In the genomic region with DNA sequence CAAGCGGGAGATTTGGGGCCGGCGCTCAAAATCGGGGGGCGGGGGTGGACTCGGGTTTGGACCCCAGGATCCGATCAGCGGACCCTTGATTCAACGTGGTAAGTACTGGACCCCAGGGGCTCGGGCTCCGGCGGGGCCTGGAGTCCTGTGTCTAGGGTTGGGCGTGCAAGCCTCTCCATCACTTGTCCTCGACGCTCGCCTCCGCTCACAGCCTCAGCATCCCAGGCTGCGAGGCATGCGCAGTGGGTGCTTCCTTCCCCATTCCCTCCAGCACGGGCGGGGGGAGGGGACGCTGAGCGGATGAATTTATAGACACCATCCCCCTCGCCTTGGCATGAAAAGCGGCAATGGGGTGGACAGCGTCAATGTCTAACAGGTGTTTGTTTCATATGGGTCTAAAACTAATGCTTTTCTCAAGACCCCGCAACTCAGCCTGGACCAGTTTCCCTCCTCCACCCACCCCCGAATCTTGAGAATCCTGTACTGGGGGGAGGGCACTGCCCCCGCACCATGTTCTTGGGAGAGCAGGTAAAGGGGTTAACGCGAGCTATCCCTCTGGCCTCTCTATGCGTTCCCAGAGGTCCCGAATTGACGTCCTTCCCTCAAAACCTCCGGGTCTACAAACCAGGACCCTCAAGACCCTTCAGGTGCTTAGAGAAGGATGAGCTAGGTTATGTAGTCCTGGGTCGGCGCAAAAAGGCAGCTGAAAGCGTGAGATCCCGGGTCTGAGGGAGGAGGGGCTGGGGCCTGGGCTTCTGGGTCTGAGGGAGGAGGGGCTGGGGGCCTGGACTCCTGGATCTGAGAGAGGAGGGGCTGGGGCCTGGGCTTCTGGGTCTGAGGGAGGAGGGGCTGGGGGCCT, we compare ENCODE assay signal across 1 cellular context.
TF ChIP-seq lines count a peak whose summit lies in the region.

No MANE protein-coding gene starts in this region.

TF ChIP-seq in HEK293, 187 proteins besides CTCF, POLR2A, EP300 and RAD21 (continued from another document):
- TF ChIP-seq, protein P1, sequence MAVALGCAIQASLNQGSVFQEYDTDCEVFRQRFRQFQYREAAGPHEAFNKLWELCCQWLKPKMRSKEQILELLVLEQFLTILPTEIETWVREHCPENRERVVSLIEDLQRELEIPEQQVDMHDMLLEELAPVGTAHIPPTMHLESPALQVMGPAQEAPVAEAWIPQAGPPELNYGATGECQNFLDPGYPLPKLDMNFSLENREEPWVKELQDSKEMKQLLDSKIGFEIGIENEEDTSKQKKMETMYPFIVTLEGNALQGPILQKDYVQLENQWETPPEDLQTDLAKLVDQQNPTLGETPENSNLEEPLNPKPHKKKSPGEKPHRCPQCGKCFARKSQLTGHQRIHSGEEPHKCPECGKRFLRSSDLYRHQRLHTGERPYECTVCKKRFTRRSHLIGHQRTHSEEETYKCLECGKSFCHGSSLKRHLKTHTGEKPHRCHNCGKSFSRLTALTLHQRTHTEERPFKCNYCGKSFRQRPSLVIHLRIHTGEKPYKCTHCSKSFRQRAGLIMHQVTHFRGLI (tag by site-specific recombination; IDR thresholded peaks at IDR 0.05): peak; percentile 73
- TF ChIP-seq SP3 (tag by site-specific recombination; IDR thresholded peaks at IDR 0.05) (0 out of 2 replicates have a peak, but pooled peaks have one; percentile 9), ZFP41 (tag by site-specific recombination; IDR thresholded peaks at IDR 0.05; ENCODE audit: borderline replicate concordance) (no peak), REPIN1 (tag by site-specific recombination; IDR thresholded peaks at IDR 0.05; ENCODE audit: low read depth) (no peak), KLF10 (tag by site-specific recombination; IDR thresholded peaks at IDR 0.05) (no peak), KLF9 (tag by site-specific recombination; IDR thresholded peaks at IDR 0.05; ENCODE audit: low read depth) (no peak), ZNF473 (tag by site-specific recombination; IDR thresholded peaks at IDR 0.05) (no peak), ZNF544 (tag by site-specific recombination; IDR thresholded peaks at IDR 0.05) (no peak), ZNF148 (tag by site-specific recombination; IDR thresholded peaks at IDR 0.05; ENCODE audit: borderline replicate concordance) (no peak), BCL11A (tag by site-specific recombination; IDR thresholded peaks at IDR 0.05; ENCODE audit: low read depth) (no peak), ZNF654 (tag by site-specific recombination; IDR thresholded peaks at IDR 0.05; ENCODE audit: low read depth) (no peak), ZNF777 (tag by site-specific recombination; IDR thresholded peaks at IDR 0.05; ENCODE audit: borderline replicate concordance) (no peak), ZNF404 (tag by site-specific recombination; IDR thresholded peaks at IDR 0.05) (no peak), ZNF843 (tag by site-specific recombination; IDR thresholded peaks at IDR 0.05) (no peak), ZNF501 (tag by site-specific recombination; IDR thresholded peaks at IDR 0.05) (no peak), ZSCAN4 (tag by site-specific recombination; IDR thresholded peaks at IDR 0.05) (no peak), ZNF514 (tag by site-specific recombination; IDR thresholded peaks at IDR 0.05) (no peak), SCRT2 (tag by site-specific recombination; IDR thresholded peaks at IDR 0.05) (peak; percentile 63)
